ENCODE assay signal across 8 cellular contexts in genomic region chr7:95805909-95806308, GRCh38. TPM values are rescaled to one million over a fixed set of nuclear protein-coding genes. Genes with fewer than 3 reads are reported as not detected.
"Had no signal": no experiment of that assay in that cellular context is flagged by ENCODE, and none has a peak within 500 bp of the region (broad histone marks: within the 10 kb centered on the region; RNA-seq: fewer than 3 reads in every experiment).

No MANE protein-coding gene starts in this region.

- ATAC-seq: HepG2, K562 had no signal

- H3K27ac ChIP-seq: HL-60 had no signal

- H3K4me3 ChIP-seq: K562 had no signal

- DNase-seq: IMR-90, KBM-7, KG1 had no signal

- FAIRE-seq: HepG2, HTR-8/SVneo, K562 had no signal

RNA-seq across cellular contexts. Expression of gene DYNC1I1, which starts 33.6 kb away (rescaled TPM):
- polyA plus RNA-seq: HepG2, IgD-negative memory B cell had no signal
